Comparison of ENCODE assay signal across 16 cellular contexts in the genomic region with DNA sequence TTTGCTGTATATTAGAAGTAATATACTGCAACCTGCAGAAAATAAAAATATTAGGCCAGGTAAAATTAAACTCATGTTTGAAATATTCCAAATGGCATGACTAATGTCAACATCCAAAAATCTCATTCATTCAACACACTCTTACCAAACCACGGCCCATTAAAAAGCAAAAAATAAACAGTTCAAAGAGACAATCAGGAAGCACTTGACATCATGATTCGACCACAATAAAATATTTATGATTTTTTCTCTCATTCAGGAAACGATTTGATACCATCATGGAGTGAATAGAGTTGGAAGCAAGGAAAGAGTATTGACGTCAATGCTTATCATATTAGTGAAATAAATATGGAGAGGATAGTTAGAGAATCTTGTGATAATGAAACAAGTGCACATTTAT.
"Had no signal": no experiment of that assay in that cellular context is flagged by ENCODE, and none has a peak within 500 bp of the region (broad histone marks: within the 10 kb centered on the region; RNA-seq: fewer than 3 reads in every experiment).

No MANE protein-coding gene starts in this region.

- H3K4me3 ChIP-seq: ascending aorta, breast epithelium, right lobe of liver, testis, upper lobe of left lung had no signal

- H3K4me1 ChIP-seq: ascending aorta, breast epithelium, testis had no signal

- H3K9me3 ChIP-seq: ascending aorta, breast epithelium, right lobe of liver, testis, upper lobe of left lung had no signal

- DNase-seq: activated CD4-positive, alpha-beta T cell treated with anti-CD3 and anti-CD28 coated beads, Interleukin-2, amount 50 U/mL, for 4 hours; activated effector memory CD4-positive, alpha-beta T cell treated with anti-CD3 and anti-CD28 coated beads, Interleukin-2, amount 50 U/mL, for 16 hours; activated naive CD4-positive, alpha-beta T cell treated with anti-CD3 and anti-CD28 coated beads, Interleukin-2, amount 50 U/mL, for 16 hours; activated T-cell treated with anti-CD3 and anti-CD28 coated beads, Interleukin-2, amount 50 U/mL, for 72 hours; cortex of kidney; hypothalamus; midbrain; right lobe of liver; stimulated activated CD4-positive, alpha-beta T cell treated with anti-CD3 and anti-CD28 coated beads, Interleukin-4, amount 100 ng/mL, for 4 hours; testis; upper lobe of left lung had no signal

- H3K36me3 ChIP-seq: ascending aorta, breast epithelium, right lobe of liver, upper lobe of left lung had no signal

- ATAC-seq: activated T-cell treated with anti-CD3 and anti-CD28 coated beads, Interleukin-2, amount 50 U/mL, for 72 hours; left lobe of liver; right lobe of liver; stimulated activated memory B cell treated with anti-CD40 and anti-IgM and Interleukin-4, amounts not matched to agents 10 μg/mL and 1 μg/mL and 100 μg/mL, for 72 hours had no signal

- H3K9ac ChIP-seq: parathyroid adenoma had no signal

- H3K79me2 ChIP-seq: parathyroid adenoma had no signal

- H3K27me3 ChIP-seq: ascending aorta, breast epithelium, testis, upper lobe of left lung had no signal

- H3K27ac ChIP-seq: ascending aorta, breast epithelium, parathyroid adenoma, right lobe of liver, testis, upper lobe of left lung had no signal
